Comparison of ENCODE assay signal across 9 cellular contexts in genomic region chr10:74000892-74001669, GRCh38. TPM values are rescaled to one million over a fixed set of nuclear protein-coding genes. Genes with fewer than 3 reads are reported as not detected.
DNase-seq lines count a peak whose midpoint lies in the region; ATAC-seq and TF ChIP-seq lines count a peak whose summit lies in the region.
"Had no signal": no experiment of that assay in that cellular context is flagged by ENCODE, and none has a peak within 500 bp of the region (broad histone marks: within the 10 kb centered on the region; RNA-seq: fewer than 3 reads in every experiment).

No MANE protein-coding gene starts in this region.

- peak overlapping the region in 1 of 9 donors; percentile 11 for H3K27ac Mint-ChIP-seq in naive thymus-derived CD4-positive, alpha-beta T cell

- peaks cover 65% of the 10 kb centered on the region for H4K20me1 ChIP-seq in SK-N-SH (ENCODE audit: insufficient read depth)

- intact Hi-C loops in naive thymus-derived CD4-positive, alpha-beta T cell (cut with micrococcal nuclease): no loop called here

- peaks cover 82% of the 10 kb centered on the region for H3K79me2 ChIP-seq in SK-N-SH (ENCODE audit: insufficient read depth)

- H3K36me3 ChIP-seq in ES-I3 (ENCODE audit: insufficient read depth, low read length) (peaks cover 19% of the 10 kb centered on the region), SK-N-SH (replicated peaks in 1 of 2; ENCODE audit: control insufficient read depth in 1 of 2, insufficient read depth in 2 of 2, low read length in 1 of 2) (peaks cover 4 to 30% of the 10 kb centered on the region in 2 experiments), rectal smooth muscle tissue (ENCODE audit: control insufficient read depth, insufficient read depth, low read length) (no peaks in the 10 kb centered on the region)
- peaks cover 0 to 5% (median 0%) of the 10 kb centered on the region in 3 experiments for H3K36me3 ChIP-seq in naive thymus-derived CD4-positive, alpha-beta T cell (ENCODE audit: control insufficient read depth in 2 of 3, insufficient read depth in 3 of 3, low read length in 3 of 3)

- H3K9me2 ChIP-seq in SK-N-SH: no peaks in the 10 kb centered on the region

- peaks cover 13% of the 10 kb centered on the region for H3K4me1 ChIP-seq in ES-I3 (ENCODE audit: insufficient read depth, low read length)
- H3K4me1 ChIP-seq in SK-N-SH (ENCODE audit: control insufficient read depth in 1 of 2, insufficient read depth in 2 of 2, low read depth in 1 of 2, low read length in 1 of 2): peaks cover 7 to 38% of the 10 kb centered on the region in 2 experiments; a peak in 2 of 4 replicates
- peaks cover 16% of the 10 kb centered on the region for H3K4me1 ChIP-seq in rectal smooth muscle tissue (ENCODE audit: control insufficient read depth, insufficient read depth, low read length)
- H3K4me1 ChIP-seq in naive thymus-derived CD4-positive, alpha-beta T cell (ENCODE audit: control insufficient read depth in 2 of 2, insufficient read depth in 2 of 2, low read length in 2 of 2): peaks cover 17 to 22% of the 10 kb centered on the region in 2 donors

- POLR2A ChIA-PET in SK-N-SH (lab: Yijun Ruan, JAX): no interaction called here
- POLR2A ChIA-PET in naive thymus-derived CD4-positive, alpha-beta T cell (lab: Charles Lee): interaction anchor here (0.9 to 1.9 kb wide), 5 partner anchors 9 to 48 kb away, joined by 3 to 13 read pairs (median 4); no protein-coding TSS in a partner anchor

- no peak for DNase-seq in SK-N-SH
- no peak for DNase-seq in foreskin fibroblast
- DNase-seq in COLO829 (ENCODE audit: low spot score): no peak
- no peak for DNase-seq in AG08396 (ENCODE audit: low spot score)
- no peak for DNase-seq in naive thymus-derived CD4-positive, alpha-beta T cell
- DNase-seq: NCI-H1417 had no signal

- no peak overlapping the region for H2AFZ ChIP-seq in SK-N-SH (ENCODE audit: low read depth)

- peak overlapping the region; percentile 90 for H3K4me2 ChIP-seq in SK-N-SH

- peak overlapping the region in 3 of 10 donors; percentile 1 to 34 (median 30) for H3K4me3 Mint-ChIP-seq in naive thymus-derived CD4-positive, alpha-beta T cell

- no peak for TF ChIP-seq RAD21 in SK-N-SH (IDR thresholded peaks at IDR 0.05; ENCODE audit: low read length)

- TF ChIP-seq CTCF in SK-N-SH (IDR thresholded peaks at IDR 0.05) (no peak), foreskin fibroblast (IDR thresholded peaks at IDR 0.05; ENCODE audit: low read depth, low read length) (no peak)

- H3K9ac ChIP-seq in ES-I3 (ENCODE audit: low read depth, low read length) (peak overlapping the region; percentile 93; the same call in 1 of the 2 replicates), SK-N-SH (no peak overlapping the region; the same call in 1 of the 2 replicates), rectal smooth muscle tissue (ENCODE audit: low read length) (no peak overlapping the region)

- H3K27me3 ChIP-seq in SK-N-SH (ENCODE audit: insufficient read depth) (no peaks in the 10 kb centered on the region), rectal smooth muscle tissue (ENCODE audit: control insufficient read depth, insufficient read depth, low read length) (no peaks in the 10 kb centered on the region)
- H3K27me3 ChIP-seq in naive thymus-derived CD4-positive, alpha-beta T cell (ENCODE audit: control insufficient read depth in 2 of 2, insufficient read depth in 2 of 2, low read length in 2 of 2): no peaks in the 10 kb centered on the region

- H3K36me3 Mint-ChIP-seq in naive thymus-derived CD4-positive, alpha-beta T cell: peaks cover 0 to 19% (median 0%) of the 10 kb centered on the region in 5 donors

- no peaks in the 10 kb centered on the region for H3K9me3 ChIP-seq in ES-I3 (ENCODE audit: control insufficient read depth, insufficient read depth, low read length)
- H3K9me3 ChIP-seq in SK-N-SH: no peaks in the 10 kb centered on the region
- H3K9me3 ChIP-seq in naive thymus-derived CD4-positive, alpha-beta T cell (ENCODE audit: control insufficient read depth in 2 of 3, low read length in 3 of 3): no peaks in the 10 kb centered on the region

- no peak for ATAC-seq in naive thymus-derived CD4-positive, alpha-beta T cell
- no peak for ATAC-seq in GM18867 (IDR thresholded peaks at IDR 0.05; ENCODE audit: unreplicated experiment)

- WGBS in SK-N-SH (ENCODE audit: low lambda C conversion rate): 95% methylated on average over 7 of the region's 7 CpGs

- peaks cover 57% of the 10 kb centered on the region for H3F3A ChIP-seq in SK-N-SH (replicated peaks; ENCODE audit: insufficient read depth)

- peak overlapping the region in 1 of 2 experiments; percentile 94; a peak in 2 of 4 replicates for H3K27ac ChIP-seq in SK-N-SH (ENCODE audit: low read depth in 2 of 2, low read length in 1 of 2)
- peak overlapping the region; percentile 99 for H3K27ac ChIP-seq in rectal smooth muscle tissue (ENCODE audit: low read depth, low read length)
- no peak overlapping the region for H3K27ac ChIP-seq in naive thymus-derived CD4-positive, alpha-beta T cell (ENCODE audit: low read depth, low read length)

- peaks cover 30 to 61% (median 42%) of the 10 kb centered on the region in 7 donors for H3K4me1 Mint-ChIP-seq in naive thymus-derived CD4-positive, alpha-beta T cell

- H3K27me3 Mint-ChIP-seq in naive thymus-derived CD4-positive, alpha-beta T cell: no peaks in the 10 kb centered on the region

- peaks cover 0 to 1% (median 0%) of the 10 kb centered on the region in 11 donors for H3K9me3 Mint-ChIP-seq in naive thymus-derived CD4-positive, alpha-beta T cell

- peak overlapping the region; percentile 84 to 90; a peak in 3 of 4 replicates for H3K4me3 ChIP-seq in SK-N-SH (ENCODE audit: low read depth in 2 of 2, low read length in 1 of 2)
- H3K4me3 ChIP-seq in foreskin fibroblast (ENCODE audit: low read depth in 1 of 2, low read length in 2 of 2): peak overlapping the region; percentile 91 to 99
- peak overlapping the region; percentile 100 for H3K4me3 ChIP-seq in rectal smooth muscle tissue (ENCODE audit: low read length)
- H3K4me3 ChIP-seq in naive thymus-derived CD4-positive, alpha-beta T cell (ENCODE audit: low read length): no peak overlapping the region

- CTCF ChIA-PET in SK-N-SH (lab: Yijun Ruan, JAX): interaction anchor here (0.8 to 2.8 kb wide), 4 partner anchors 21 to 153 kb away, joined by 3 to 14 read pairs (median 3); no protein-coding TSS in a partner anchor
- CTCF ChIA-PET in naive thymus-derived CD4-positive, alpha-beta T cell (lab: Charles Lee): interaction anchor here (1.5 kb wide), 1 partner anchor 10 kb away, joined by 4 read pairs; no protein-coding TSS in a partner anchor

- TF ChIP-seq EP300 in SK-N-SH (IDR thresholded peaks at IDR 0.05; ENCODE audit: borderline replicate concordance in 1 of 2, low read depth in 1 of 2, low read length in 1 of 2): no peak

TF ChIP-seq in SK-N-SH, 30 proteins besides CTCF, POLR2A, EP300 and RAD21:
- TF ChIP-seq YY1 (IDR thresholded peaks at IDR 0.05; ENCODE audit: low read depth): no peak
TF ChIP-seq in SK-N-SH: peak in this region for 0.

RNA-seq across cellular contexts. Expression of gene VCL, which starts 3.2 kb away (rescaled TPM):
- 147 and 190 TPM in 2 replicates for polyA plus RNA-seq in SK-N-SH (2012; rRNA removed)
- 125 and 144 TPM in 2 replicates for polyA plus RNA-seq in SK-N-SH (2012; cell fraction: cytosol; rRNA removed)
- polyA plus RNA-seq in SK-N-SH (2012; cell fraction: nucleus; rRNA removed): 170 and 281 TPM in 2 replicates
- 10 to 100 TPM in 4 of 5 experiments, 1 to 10 TPM in 1; 9.0 to 67.7 (median 21.6) TPM for total RNA-seq in naive thymus-derived CD4-positive, alpha-beta T cell
- 10 to 100 TPM; 12.5 to 16.5 TPM for polyA plus RNA-seq in naive thymus-derived CD4-positive, alpha-beta T cell
